In genomic region chr14:73607241-73607640, GRCh38 we compare ENCODE assay signal across 32 cellular contexts. TPM values are rescaled to one million over a fixed set of nuclear protein-coding genes. Genes with fewer than 3 reads are reported as not detected.
"Had no signal": no experiment of that assay in that cellular context is flagged by ENCODE, and none has a peak within 500 bp of the region (broad histone marks: within the 10 kb centered on the region; RNA-seq: fewer than 3 reads in every experiment).

No MANE protein-coding gene starts in this region.

- H3K9me3 ChIP-seq: ascending aorta had no signal

- H3K4me3 ChIP-seq: ascending aorta, cardiac muscle cell had no signal

- H3K27me3 ChIP-seq: ascending aorta, cardiac muscle cell had no signal

- DNase-seq: activated B cell treated with CpG ODN at 0.5 μM for 24 hours; activated CD4-positive, alpha-beta memory T cell treated with anti-CD3 and anti-CD28 coated beads for 36 hours; activated CD4-positive, alpha-beta T cell treated with anti-CD3 and anti-CD28 coated beads for 4 hours; activated CD4-positive, alpha-beta T cell treated with anti-CD3 and anti-CD28 coated beads, Interleukin-2, amount 10 ng/mL, durations not matched to agents 24 days and 14 days; activated CD4-positive, alpha-beta T cell treated with anti-CD3 and anti-CD28 coated beads, Interleukin-2, amount 50 U/mL, for 1 hour; activated CD4-positive, alpha-beta T cell treated with anti-CD3 and anti-CD28 coated beads, Interleukin-2, amount 50 U/mL, for 4 hours; activated CD4-positive, CD25-positive, alpha-beta regulatory T cell treated with anti-CD3 and anti-CD28 coated beads, Interleukin-2, amount 50 U/mL, for 72 hours; activated CD8-positive, alpha-beta memory T cell treated with anti-CD3 and anti-CD28 coated beads, Interleukin-2, amount 50 U/mL, for 4 hours; activated CD8-positive, alpha-beta T cell treated with anti-CD3 and anti-CD28 coated beads for 36 hours; activated effector memory CD4-positive, alpha-beta T cell treated with Interleukin-2 at 50 U/mL for 16 hours; activated gamma-delta T cell; activated naive CD4-positive, alpha-beta T cell treated with anti-CD3 and anti-CD28 coated beads, Interleukin-2, amount 10 ng/mL, durations not matched to agents 7 days and 5 days; activated naive CD4-positive, alpha-beta T cell treated with Interleukin-2 at 50 U/mL for 16 hours; activated naive CD8-positive, alpha-beta T cell treated with anti-CD3 and anti-CD28 coated beads, Interleukin-2, amount 10 ng/mL, durations not matched to agents 7 days and 5 days; activated naive CD8-positive, alpha-beta T cell treated with anti-CD3 and anti-CD28 coated beads, Interleukin-2, amount 50 U/mL, for 24 hours; activated T-cell treated with anti-CD3 and anti-CD28 coated beads for 4 hours; activated T-cell treated with anti-CD3 and anti-CD28 coated beads, Interleukin-2, amount 50 U/mL, for 24 hours; activated T-cell treated with anti-CD3 and anti-CD28 coated beads, Interleukin-2, amount 50 U/mL, for 48 hours; amygdala; anterior cingulate cortex; caudate nucleus; cerebellar nuclear complex; T-helper 2 cell; T-helper 9 cell had no signal

- FAIRE-seq: bronchial epithelial cell, TTC549 had no signal

- H3K27ac ChIP-seq: ascending aorta, cardiac muscle cell, VCaP had no signal

- H3K36me3 ChIP-seq: ascending aorta, cardiac muscle cell had no signal

- ATAC-seq: activated CD8-positive, alpha-beta T cell treated with anti-CD3 and anti-CD28 coated beads for 36 hours; activated naive CD8-positive, alpha-beta T cell treated with anti-CD3 and anti-CD28 coated beads, Interleukin-2, amount 50 U/mL, for 24 hours had no signal

- H3K4me1 ChIP-seq: ascending aorta had no signal

RNA-seq across cellular contexts. Expression of gene ACOT6, which starts 5.1 kb away (rescaled TPM):
- total RNA-seq: activated B cell treated with CpG ODN at 0.5 μM for 24 hours; activated CD4-positive, alpha-beta memory T cell treated with anti-CD3 and anti-CD28 coated beads for 36 hours; activated CD4-positive, alpha-beta T cell treated with anti-CD3 and anti-CD28 coated beads, Interleukin-2, amount 10 ng/mL, durations not matched to agents 24 days and 14 days; activated CD8-positive, alpha-beta memory T cell treated with anti-CD3 and anti-CD28 coated beads for 36 hours; activated CD8-positive, alpha-beta T cell treated with anti-CD3 and anti-CD28 coated beads for 36 hours; activated naive CD8-positive, alpha-beta T cell treated with anti-CD3 and anti-CD28 coated beads, Interleukin-2, amount 10 ng/mL, durations not matched to agents 7 days and 5 days; activated T-helper 2 cell treated with anti-CD3 and anti-CD28 coated beads, Interferon-gamma antibody, Interleukin-2, Interleukin-4, amounts not matched to agents 10 μg/mL and 5 μg/mL and 100 μg/mL, durations not matched to agents 14 hours and 24 hours and 36 hours; ascending aorta; bronchial epithelial cell; chondrocyte had no signal

RNA-seq across cellular contexts. Expression of gene HEATR4, which starts 48.5 kb away (rescaled TPM):
- total RNA-seq: activated B cell treated with CpG ODN at 0.5 μM for 24 hours; activated CD4-positive, alpha-beta T cell treated with anti-CD3 and anti-CD28 coated beads, Interleukin-2, amount 10 ng/mL, durations not matched to agents 24 days and 14 days; activated CD8-positive, alpha-beta memory T cell treated with anti-CD3 and anti-CD28 coated beads for 36 hours; activated CD8-positive, alpha-beta T cell treated with anti-CD3 and anti-CD28 coated beads for 36 hours; activated naive CD8-positive, alpha-beta T cell treated with anti-CD3 and anti-CD28 coated beads, Interleukin-2, amount 10 ng/mL, durations not matched to agents 7 days and 5 days; activated T-helper 2 cell treated with anti-CD3 and anti-CD28 coated beads, Interferon-gamma antibody, Interleukin-2, Interleukin-4, amounts not matched to agents 10 μg/mL and 5 μg/mL and 100 μg/mL, durations not matched to agents 14 hours and 24 hours and 36 hours; ascending aorta had no signal
